15 cellular contexts compared by ENCODE assay signal in genomic region chr21:36756527-36756926, GRCh38. TPM values are rescaled to one million over a fixed set of nuclear protein-coding genes. Genes with fewer than 3 reads are reported as not detected.
DNase-seq lines count a peak whose midpoint lies in the region; ATAC-seq and TF ChIP-seq lines count a peak whose summit lies in the region.
"Had no signal": no experiment of that assay in that cellular context is flagged by ENCODE, and none has a peak within 500 bp of the region (broad histone marks: within the 10 kb centered on the region; RNA-seq: fewer than 3 reads in every experiment).

No MANE protein-coding gene starts in this region.

- no peak for TF ChIP-seq CTCF in VCaP (conservative IDR thresholded peaks at IDR 0.05)
- TF ChIP-seq CTCF in gastrocnemius medialis (IDR thresholded peaks at IDR 0.05 in 4 of 5, conservative IDR thresholded peaks at IDR 0.05 in 1 of 5) = no peak

- intact Hi-C loops in gastrocnemius medialis (cut with DNase I; ENCODE audit: low total_unique reads) = no loop called here

- H3K18ac ChIP-seq in neuronal stem cell (ENCODE audit: low read length) = no peak overlapping the region

- H3K9me3 ChIP-seq in neuronal stem cell (replicated peaks in 1 of 2; ENCODE audit: control insufficient read depth in 2 of 2, insufficient read depth in 1 of 2, low read depth in 1 of 2, low read length in 2 of 2) = no peaks in the 10 kb centered on the region
- no peaks in the 10 kb centered on the region for H3K9me3 ChIP-seq in gastrocnemius medialis
- H3K9me3 ChIP-seq: heart left ventricle, tibial nerve had no signal

- H3K14ac ChIP-seq in neuronal stem cell (ENCODE audit: low read length) = no peak overlapping the region

- no peak overlapping the region for H2BK5ac ChIP-seq in neuronal stem cell (ENCODE audit: low read length)

- H4K91ac ChIP-seq in neuronal stem cell (ENCODE audit: low read depth, low read length, poor library complexity) = no peak overlapping the region

- ATAC-seq in HG02840 (IDR thresholded peaks at IDR 0.05; ENCODE audit: low FRiP score, unreplicated experiment) (no peak), GM18502 (IDR thresholded peaks at IDR 0.05; ENCODE audit: poor library complexity, unreplicated experiment) (no peak), gastrocnemius medialis (no peak)
- ATAC-seq: activated T-cell treated with anti-CD3 and anti-CD28 coated beads, Interleukin-2, amount 50 U/mL, for 72 hours; heart left ventricle had no signal

- H4K8ac ChIP-seq in neuronal stem cell (ENCODE audit: low read depth, low read length) = no peak overlapping the region

- H3K36me3 ChIP-seq in neuronal stem cell (replicated peaks in 1 of 2; ENCODE audit: control insufficient read depth in 2 of 2, insufficient read depth in 2 of 2, low read length in 2 of 2) (peaks cover 0 to 18% of the 10 kb centered on the region in 2 donors), gastrocnemius medialis (no peaks in the 10 kb centered on the region)

- H3K27ac ChIP-seq in VCaP (peak overlapping the region; percentile 80; the same call in 1 of the 2 replicates), neuronal stem cell (replicated peaks; ENCODE audit: low read length) (no peak overlapping the region), gastrocnemius medialis (no peak overlapping the region)
- H3K27ac ChIP-seq: heart left ventricle, tibial nerve had no signal

- no peak overlapping the region for H2BK15ac ChIP-seq in neuronal stem cell (ENCODE audit: low read length)

- H3K4ac ChIP-seq in neuronal stem cell (ENCODE audit: low read length) = no peak overlapping the region

- H3K4me2 ChIP-seq in neuronal stem cell (ENCODE audit: insufficient read depth, low read length, poor library complexity, severe bottlenecking) = no peak overlapping the region

- H2AFZ ChIP-seq in neuronal stem cell (ENCODE audit: low read length) = no peak overlapping the region

- no peaks in the 10 kb centered on the region for H3K79me1 ChIP-seq in neuronal stem cell (ENCODE audit: low read depth, low read length)

- H3K4me3 ChIP-seq in neuronal stem cell (ENCODE audit: low read length in 2 of 2) (no peak overlapping the region), gastrocnemius medialis (no peak overlapping the region)
- H3K4me3 ChIP-seq: heart left ventricle, lung, tibial nerve had no signal

- H2BK12ac ChIP-seq in neuronal stem cell (ENCODE audit: low read length) = no peak overlapping the region

- H2BK120ac ChIP-seq in neuronal stem cell (ENCODE audit: low read depth, low read length) = no peak overlapping the region

- peaks cover 11 to 21% of the 10 kb centered on the region in 2 donors for H3K4me1 ChIP-seq in neuronal stem cell (ENCODE audit: control insufficient read depth in 2 of 2, insufficient read depth in 1 of 2, low read depth in 1 of 2, low read length in 2 of 2)
- peaks cover 0 to 5% of the 10 kb centered on the region in 2 donors for H3K4me1 ChIP-seq in gastrocnemius medialis
- H3K4me1 ChIP-seq: tibial nerve had no signal

- no peak for TF ChIP-seq POLR2A in gastrocnemius medialis (IDR thresholded peaks at IDR 0.05)

- H3K27me3 ChIP-seq in neuronal stem cell (ENCODE audit: control insufficient read depth in 3 of 3, insufficient read depth in 3 of 3, low read depth in 1 of 3, low read length in 3 of 3) (no peaks in the 10 kb centered on the region), gastrocnemius medialis (no peaks in the 10 kb centered on the region)
- H3K27me3 ChIP-seq: heart left ventricle, tibial nerve had no signal

- in situ Hi-C loops in gastrocnemius medialis (cut with MboI; ENCODE audit: low sequenced_read_pairs in 4 of 4) = loop anchor here in 1 of 4 donors (10.0 kb wide), 1 partner anchor 168 kb away; no protein-coding TSS in a partner anchor

- no peak overlapping the region for H2AK5ac ChIP-seq in neuronal stem cell (ENCODE audit: low read depth, low read length)

- DNase-seq in SIG-M5 treated with dmso at 0.1 percent for 504 hours (lab: John Stamatoyannopoulos, UW; ENCODE audit: unreplicated experiment) (peak; percentile 56), SIG-M5 (lab: John Stamatoyannopoulos, UW) (no peak), inferior parietal cortex (ENCODE audit: extremely low spot score) (peak; percentile 46), neuronal stem cell (ENCODE audit: low spot score) (no peak), gastrocnemius medialis (no peak)
- DNase-seq: activated T-cell treated with anti-CD3 and anti-CD28 coated beads, Interleukin-2, amount 50 U/mL, for 72 hours; heart left ventricle; KG1; NCI-H2107; occipital lobe had no signal

- no CpG with 5 or more reads among the region's 7 CpGs for WGBS in neuronal stem cell (ENCODE audit: extremely low coverage in 2 of 2, insufficient read length in 2 of 2, insufficient replicate concordance in 1 of 2), 2 donors

- no peak overlapping the region for H3K9ac ChIP-seq in neuronal stem cell (ENCODE audit: low read depth, low read length, poor library complexity)

- H3K23ac ChIP-seq in neuronal stem cell (ENCODE audit: low read depth, low read length, poor library complexity) = no peak overlapping the region

RNA-seq across cellular contexts. Expression of gene SIM2, which starts 57.6 kb away (rescaled TPM):
- 0.06 TPM for polyA plus RNA-seq in neuronal stem cell (2013, experiment 1 of 2)
- polyA plus RNA-seq in neuronal stem cell (2013, experiment 2 of 2) = 0.08 TPM
- total RNA-seq in gastrocnemius medialis = 1 to 10 TPM in 3 of 4 donors, under 1 TPM in 1; 1.00 to 9.3 (median 4.1) TPM
- total RNA-seq: lung, occipital lobe, tibial nerve had no signal
- polyA plus RNA-seq: lung had no signal

Comparison
In these comparisons a context has a peak if more than half of its experiments do, and no peak if none do; other contexts are left out.
1. DNase-seq: peak in SIG-M5 treated with dmso at 0.1 percent for 504 hours (single experiment) and inferior parietal cortex (single experiment); none in SIG-M5 (single experiment), neuronal stem cell (single experiment) and gastrocnemius medialis (0 of 2).